9 cellular contexts compared by ENCODE assay signal in genomic region chr3:125142418-125142778, GRCh38.
DNase-seq lines count a peak whose midpoint lies in the region; ATAC-seq and TF ChIP-seq lines count a peak whose summit lies in the region.
"Had no signal": no experiment of that assay in that cellular context is flagged by ENCODE, and none has a peak within 500 bp of the region (broad histone marks: within the 10 kb centered on the region; RNA-seq: fewer than 3 reads in every experiment).

No MANE protein-coding gene starts in this region.

- no peaks in the 10 kb centered on the region for H3K36me3 Mint-ChIP-seq in stimulated activated naive CD8-positive, alpha-beta T cell treated with anti-CD3 and anti-CD28 coated beads, Interleukin-15, Interleukin-2, amounts not matched to agents 100 ng/mL and 50 ng/mL, for 24 hours (ENCODE audit: low read depth)
- H3K36me3 Mint-ChIP-seq in natural killer cell: no peaks in the 10 kb centered on the region

- H3K79me2 ChIP-seq in PC-9 (ENCODE audit: low read depth): no peaks in the 10 kb centered on the region

- H3F3A ChIP-seq in PC-9 (ENCODE audit: insufficient read depth, low read depth): peaks cover 7% of the 10 kb centered on the region; the same call in 1 of the 2 replicates

- no peaks in the 10 kb centered on the region for H3K27me3 ChIP-seq in PC-9 (ENCODE audit: insufficient read depth, low read depth)

- H3K9me2 ChIP-seq in PC-9 (ENCODE audit: insufficient read depth): no peaks in the 10 kb centered on the region

- H3K4me1 ChIP-seq in PC-9 (replicated peaks; ENCODE audit: insufficient read depth): peaks cover 6% of the 10 kb centered on the region

- H4K20me1 ChIP-seq in PC-9 (ENCODE audit: insufficient read depth): no peaks in the 10 kb centered on the region

- no peak overlapping the region for H3K4me2 ChIP-seq in PC-9

- H3K4me3 Mint-ChIP-seq in stimulated activated naive CD8-positive, alpha-beta T cell treated with anti-CD3 and anti-CD28 coated beads, Interleukin-15, Interleukin-2, amounts not matched to agents 100 ng/mL and 50 ng/mL, for 24 hours: peak overlapping the region; percentile 74
- H3K4me3 Mint-ChIP-seq in natural killer cell: peak overlapping the region; percentile 35

- BruUV-seq in PC-9 (replicated peaks; lab: Mats Ljungman, UMichigan): no TSS peak

- H3K27me3 Mint-ChIP-seq in stimulated activated naive CD8-positive, alpha-beta T cell treated with anti-CD3 and anti-CD28 coated beads, Interleukin-15, Interleukin-2, amounts not matched to agents 100 ng/mL and 50 ng/mL, for 24 hours: peaks cover 21% of the 10 kb centered on the region
- no peaks in the 10 kb centered on the region for H3K27me3 Mint-ChIP-seq in natural killer cell (ENCODE audit: low read depth in 2 of 2)

- peaks cover 34% of the 10 kb centered on the region for H3K4me1 Mint-ChIP-seq in stimulated activated naive CD8-positive, alpha-beta T cell treated with anti-CD3 and anti-CD28 coated beads, Interleukin-15, Interleukin-2, amounts not matched to agents 100 ng/mL and 50 ng/mL, for 24 hours (ENCODE audit: low read depth)
- peaks cover 50 to 72% of the 10 kb centered on the region in 2 donors for H3K4me1 Mint-ChIP-seq in natural killer cell

- no peaks in the 10 kb centered on the region for H3K36me3 ChIP-seq in PC-9 (ENCODE audit: low read depth)

- intact Hi-C loops in natural killer cell (cut with micrococcal nuclease) (loop anchor here (10.0 kb wide), 3 partner anchors 218 to 292 kb away; partner anchors contain the start of gene ZNF148), PC-9 (cut with micrococcal nuclease; ENCODE audit: unreplicated experiment) (loop anchor here (5.0 kb wide), 2 partner anchors 70 to 80 kb away; partner anchors contain the start of gene SLC12A8)

- H3K4me3 ChIP-seq in coronary artery: peak overlapping the region; percentile 65
- no peak overlapping the region for H3K4me3 ChIP-seq in PC-9

- peak overlapping the region; percentile 28 for H3K27ac Mint-ChIP-seq in stimulated activated naive CD8-positive, alpha-beta T cell treated with anti-CD3 and anti-CD28 coated beads, Interleukin-15, Interleukin-2, amounts not matched to agents 100 ng/mL and 50 ng/mL, for 24 hours
- H3K27ac Mint-ChIP-seq in natural killer cell: peak overlapping the region in 1 of 2 donors; percentile 15

- no peak overlapping the region for H2AFZ ChIP-seq in PC-9

- POLR2A ChIA-PET in PC-9 (lab: Charles Lee; ENCODE audit: unreplicated experiment): interaction anchor here (0.7 kb wide), 1 partner anchor 36 kb away, joined by 5 read pairs; no protein-coding TSS in a partner anchor

- no peak for DNase-seq in stimulated activated naive CD8-positive, alpha-beta T cell treated with anti-CD3 and anti-CD28 coated beads, Interleukin-15, Interleukin-2, amounts not matched to agents 100 U/mL and 50 U/mL, for 24 hours
- peak; percentile 68 for DNase-seq in coronary artery (ENCODE audit: low spot score)
- no peak for DNase-seq in natural killer cell
- no peak for DNase-seq in germinal center (ENCODE audit: low spot score)
- no peak for DNase-seq in NK-92 (lab: John Stamatoyannopoulos, UW; ENCODE audit: unreplicated experiment)
- no peak for DNase-seq in G401 (ENCODE audit: low spot score)
- DNase-seq in PC-9: no peak
- DNase-seq: NCI-H1417 had no signal

- in situ Hi-C loops in G401 (cut with HindIII; ENCODE audit: low sequenced_read_pairs): no loop called here

- CTCF ChIA-PET in PC-9 (lab: Charles Lee): no interaction called here

- no peak for ATAC-seq in stimulated activated naive CD8-positive, alpha-beta T cell treated with anti-CD3 and anti-CD28 coated beads, Interleukin-15, Interleukin-2, amounts not matched to agents 100 U/mL and 50 U/mL, for 24 hours
- ATAC-seq in natural killer cell: no peak

- no peaks in the 10 kb centered on the region for H3K9me3 Mint-ChIP-seq in stimulated activated naive CD8-positive, alpha-beta T cell treated with anti-CD3 and anti-CD28 coated beads, Interleukin-15, Interleukin-2, amounts not matched to agents 100 ng/mL and 50 ng/mL, for 24 hours
- no peaks in the 10 kb centered on the region for H3K9me3 Mint-ChIP-seq in natural killer cell

- no peaks in the 10 kb centered on the region for H3K9me3 ChIP-seq in PC-9 (ENCODE audit: insufficient read depth, low read depth)

- H3K27ac ChIP-seq in coronary artery (peak overlapping the region; percentile 48 to 73), PC-9 (no peak overlapping the region)

- TF ChIP-seq CTCF in coronary artery (IDR thresholded peaks at IDR 0.05): no peak
- no peak for TF ChIP-seq CTCF in natural killer cell (IDR thresholded peaks at IDR 0.05)
- TF ChIP-seq CTCF in PC-9 (conservative IDR thresholded peaks at IDR 0.05): no peak
